Comparison of ENCODE assay signal across 10 cellular contexts in the genomic region with DNA sequence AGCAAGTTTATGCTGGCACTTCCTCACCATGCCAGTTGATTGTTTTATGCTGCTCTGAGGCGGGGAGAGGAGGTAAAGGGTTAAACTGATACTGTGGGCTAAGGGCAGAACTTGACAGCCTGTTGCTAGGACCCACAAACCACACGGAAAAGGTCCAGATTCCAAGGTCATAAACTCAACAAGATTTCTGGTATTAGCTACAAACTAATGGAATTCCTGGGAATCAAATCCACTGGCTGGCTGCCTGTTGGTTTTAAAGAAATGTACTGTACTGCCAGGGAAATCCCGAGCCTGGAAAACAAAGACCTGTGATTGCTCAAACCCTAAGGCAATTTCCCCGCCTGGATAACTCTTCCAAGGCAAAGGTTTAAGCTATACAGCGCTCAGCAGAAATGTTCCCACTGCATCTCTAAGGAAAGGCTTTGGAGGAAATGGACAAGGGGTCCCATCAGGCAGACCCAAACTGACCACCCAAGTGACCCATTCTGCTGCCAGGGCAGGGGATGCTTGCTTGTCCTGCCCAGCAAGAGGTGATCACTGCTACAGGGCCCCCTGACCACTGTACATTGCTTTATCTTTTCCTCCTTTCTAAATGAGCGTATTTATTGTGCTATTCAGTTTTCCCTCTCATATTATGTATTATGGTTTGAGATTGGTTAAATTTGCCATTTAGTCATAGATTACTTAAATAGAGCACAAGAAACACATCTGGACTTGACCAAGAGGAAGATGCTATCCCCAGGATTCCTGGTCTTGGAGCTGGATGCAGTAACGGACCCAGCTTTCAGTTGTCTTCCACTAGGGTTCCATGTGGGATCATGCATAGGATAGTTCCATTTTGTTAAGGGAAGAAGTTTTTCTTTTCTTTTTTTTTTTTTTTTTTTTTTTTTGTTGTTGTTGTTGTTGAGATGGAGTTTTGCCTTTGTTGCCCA.
A peak's percentile ranks its signal among the peaks of the same experiment; 100 is the strongest.
DNase-seq lines count a peak whose midpoint lies in the region; ATAC-seq and TF ChIP-seq lines count a peak whose summit lies in the region.
"Had no signal": no experiment of that assay in that cellular context is flagged by ENCODE, and none has a peak within 500 bp of the region (broad histone marks: within the 10 kb centered on the region; RNA-seq: fewer than 3 reads in every experiment).

No MANE protein-coding gene starts in this region.

- DNase-seq in HT1080 (ENCODE audit: low read depth) (peak; percentile 52), colonic mucosa (peak; percentile 57), left lobe of liver (ENCODE audit: low spot score) (peak; percentile 69)
- no peak for DNase-seq in activated CD8-positive, alpha-beta memory T cell treated with anti-CD3 and anti-CD28 coated beads, Interleukin-2, amount 50 U/mL, for 48 hours
- DNase-seq: activated naive CD4-positive, alpha-beta T cell treated with anti-CD3 and anti-CD28 coated beads for 36 hours; stimulated activated CD4-positive, alpha-beta T cell treated with anti-CD3 and anti-CD28 coated beads, Interleukin-2, amount 100 ng/mL, for 24 hours had no signal

- intact Hi-C loops in colonic mucosa (cut with DNase I): no loop called here

- no peak for TF ChIP-seq CTCF in colonic mucosa (IDR thresholded peaks at IDR 0.05)

- H3K27ac ChIP-seq in colonic mucosa (peak overlapping the region; percentile 73), stomach smooth muscle (ENCODE audit: low read length) (peak overlapping the region; percentile 24)

- H3K36me3 ChIP-seq in colonic mucosa: no peaks in the 10 kb centered on the region
- no peaks in the 10 kb centered on the region for H3K36me3 ChIP-seq in stomach smooth muscle (ENCODE audit: control insufficient read depth in 2 of 2, insufficient read depth in 2 of 2, low read length in 2 of 2)

- peaks cover 18% of the 10 kb centered on the region for H3K4me1 ChIP-seq in colonic mucosa
- peaks cover 20% of the 10 kb centered on the region for H3K4me1 ChIP-seq in stomach smooth muscle (ENCODE audit: control insufficient read depth, insufficient read depth, low read length)

- H3K27me3 ChIP-seq in colonic mucosa: no peaks in the 10 kb centered on the region
- no peaks in the 10 kb centered on the region for H3K27me3 ChIP-seq in stomach smooth muscle (ENCODE audit: control insufficient read depth in 1 of 2, insufficient read depth in 2 of 2, low read length in 2 of 2)

- H3K9ac ChIP-seq in colonic mucosa (ENCODE audit: low read depth in 2 of 2, low read length in 2 of 2): peak overlapping the region in 1 of 2 donors; percentile 52
- H3K9ac ChIP-seq in stomach smooth muscle (ENCODE audit: low read length in 2 of 2): no peak overlapping the region

- H3K4me3 ChIP-seq in colonic mucosa: no peak overlapping the region
- peak overlapping the region in 1 of 2 donors; percentile 40 for H3K4me3 ChIP-seq in stomach smooth muscle (ENCODE audit: low read length in 2 of 2)

- H3K9me3 ChIP-seq in colonic mucosa: no peaks in the 10 kb centered on the region
- no peaks in the 10 kb centered on the region for H3K9me3 ChIP-seq in stomach smooth muscle (ENCODE audit: control insufficient read depth in 2 of 2, low read length in 2 of 2)

- ATAC-seq in left lobe of liver: peak; percentile 88
- ATAC-seq in GM21515 (IDR thresholded peaks at IDR 0.05; ENCODE audit: unreplicated experiment): no peak
- ATAC-seq in GM19467 (IDR thresholded peaks at IDR 0.05; ENCODE audit: unreplicated experiment): no peak
- no peak for ATAC-seq in HG02938 (IDR thresholded peaks at IDR 0.05; ENCODE audit: unreplicated experiment)
